Comparison of ENCODE assay signal across 18 cellular contexts in the genomic region with DNA sequence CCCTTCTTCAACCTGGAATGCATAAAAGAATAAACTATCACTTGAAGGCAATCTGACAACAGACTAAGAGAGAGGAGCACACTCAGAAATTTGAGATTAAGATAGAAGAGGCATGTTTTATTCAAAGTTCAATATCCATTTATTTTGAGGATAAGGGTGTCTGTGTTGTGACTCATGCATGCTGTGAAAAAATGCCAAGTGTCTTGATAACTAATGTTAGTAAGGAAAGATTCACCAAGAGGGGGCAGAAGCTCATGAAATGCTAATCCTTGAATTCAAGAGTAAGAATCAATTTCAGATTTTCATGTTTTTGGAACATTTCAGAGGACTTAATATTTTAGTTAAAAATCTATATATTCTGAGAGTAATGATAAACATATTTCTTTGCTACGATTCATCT.
DNase-seq lines count a peak whose midpoint lies in the region; ATAC-seq and TF ChIP-seq lines count a peak whose summit lies in the region.
"Had no signal": no experiment of that assay in that cellular context is flagged by ENCODE, and none has a peak within 500 bp of the region (broad histone marks: within the 10 kb centered on the region; RNA-seq: fewer than 3 reads in every experiment).

No MANE protein-coding gene starts in this region.

- H3K27ac Mint-ChIP-seq in endodermal cell: no peak overlapping the region
- H3K27ac Mint-ChIP-seq: CD8-positive, alpha-beta memory T cell; WTC11 had no signal

- DNase-seq in Daoy (ENCODE audit: low read depth) (peak; percentile 49), RWPE2 (ENCODE audit: low spot score) (no peak), endodermal cell (no peak), osteoblast (ENCODE audit: insufficient read length, low spot score, missing footprints) (no peak), coronary artery (ENCODE audit: low spot score) (no peak), NCI-H524 treated with DMSO at 0.1 percent for 48 hours (lab: John Stamatoyannopoulos, UW) (no peak), aorta (no peak)
- DNase-seq: activated naive CD4-positive, alpha-beta T cell treated with Interleukin-2 at 50 U/mL for 16 hours; CD8-positive, alpha-beta memory T cell; kidney; MM.1S; NCI-H2029; NCI-H526 treated with DMSO at 0.1 percent for 48 hours; occipital lobe; tibial artery had no signal

- intact Hi-C loops in aorta (cut with DNase I): no loop called here

- ATAC-seq in RWPE2 (ENCODE audit: low read depth) (no peak), GM21423 (IDR thresholded peaks at IDR 0.05; ENCODE audit: unreplicated experiment) (no peak), aorta (ENCODE audit: low FRiP score) (no peak)
- ATAC-seq: WTC11 had no signal

- H3K9me3 Mint-ChIP-seq in endodermal cell: peaks cover 19% of the 10 kb centered on the region

- H3K4me3 Mint-ChIP-seq in endodermal cell: no peak overlapping the region
- H3K4me3 Mint-ChIP-seq: CD8-positive, alpha-beta memory T cell; WTC11 had no signal

- H2AFZ ChIP-seq in osteoblast (ENCODE audit: low read length): peak overlapping the region; percentile 17

- H3K79me2 ChIP-seq in osteoblast (ENCODE audit: insufficient read depth, low read length): no peaks in the 10 kb centered on the region

- H3K27me3 Mint-ChIP-seq in endodermal cell (ENCODE audit: insufficient read depth): no peaks in the 10 kb centered on the region
- H3K27me3 Mint-ChIP-seq: CD8-positive, alpha-beta memory T cell had no signal

- H3K4me3 ChIP-seq in RWPE2 (ENCODE audit: severe bottlenecking): no peak overlapping the region
- no peak overlapping the region for H3K4me3 ChIP-seq in endodermal cell (ENCODE audit: low read length)
- H3K4me3 ChIP-seq in osteoblast (ENCODE audit: insufficient read depth, low read length): no peak overlapping the region
- H3K4me3 ChIP-seq in coronary artery: no peak overlapping the region
- H3K4me3 ChIP-seq in aorta (ENCODE audit: low read length in 2 of 2): no peak overlapping the region
- H3K4me3 ChIP-seq: HAP-1, tibial artery had no signal

- no peaks in the 10 kb centered on the region for H3K36me3 Mint-ChIP-seq in endodermal cell (ENCODE audit: low read depth)
- H3K36me3 Mint-ChIP-seq: CD8-positive, alpha-beta memory T cell had no signal

- H3K4me2 ChIP-seq in osteoblast (ENCODE audit: insufficient read depth, low read length): no peak overlapping the region

- 100% methylated on average over 1 of the region's 1 CpG; no CpG with 5 or more reads in 1 of the 2 experiments for WGBS in endodermal cell (ENCODE audit: insufficient coverage in 1 of 2, insufficient read length in 1 of 2), 2 experiments
- 85 to 88% methylated on average over 1 of the region's 1 CpG for WGBS in aorta, 2 donors

- H3K27ac ChIP-seq in RWPE2 (ENCODE audit: poor library complexity, severe bottlenecking): no peak overlapping the region
- no peak overlapping the region for H3K27ac ChIP-seq in endodermal cell (ENCODE audit: low read depth, low read length)
- H3K27ac ChIP-seq in osteoblast (ENCODE audit: low read depth, low read length): no peak overlapping the region
- no peak overlapping the region for H3K27ac ChIP-seq in coronary artery
- H3K27ac ChIP-seq in aorta (ENCODE audit: low read depth in 1 of 2, low read length in 2 of 2): no peak overlapping the region
- H3K27ac ChIP-seq: tibial artery had no signal

- H3K36me3 ChIP-seq in RWPE2 (ENCODE audit: low read depth) (no peaks in the 10 kb centered on the region), endodermal cell (ENCODE audit: control insufficient read depth, insufficient read depth, low read length) (no peaks in the 10 kb centered on the region), osteoblast (ENCODE audit: insufficient read depth, low read length) (no peaks in the 10 kb centered on the region), aorta (ENCODE audit: control insufficient read depth in 1 of 2, insufficient read depth in 2 of 2, low read length in 1 of 2) (no peaks in the 10 kb centered on the region)
- H3K36me3 ChIP-seq: HAP-1, tibial artery had no signal

- TF ChIP-seq CTCF in RWPE2 (IDR thresholded peaks at IDR 0.05; ENCODE audit: poor library complexity, severe bottlenecking): peak; percentile 26
- TF ChIP-seq CTCF in endodermal cell (conservative IDR thresholded peaks at IDR 0.05): peak; percentile 26
- peak; percentile 44 for TF ChIP-seq CTCF in osteoblast (IDR thresholded peaks at IDR 0.05; ENCODE audit: extremely low read depth, low read depth, low read length)
- TF ChIP-seq CTCF in coronary artery (IDR thresholded peaks at IDR 0.05): no peak

- H3K4me1 ChIP-seq in RWPE2 (ENCODE audit: insufficient read depth, poor library complexity, severe bottlenecking): no peaks in the 10 kb centered on the region
- no peaks in the 10 kb centered on the region for H3K4me1 ChIP-seq in endodermal cell (ENCODE audit: control insufficient read depth, insufficient read depth, low read length)
- peaks cover 5% of the 10 kb centered on the region for H3K4me1 ChIP-seq in osteoblast (ENCODE audit: insufficient read depth, low read length)
- no peaks in the 10 kb centered on the region for H3K4me1 ChIP-seq in aorta (ENCODE audit: control insufficient read depth in 1 of 2, insufficient read depth in 2 of 2, low read length in 2 of 2)
- H3K4me1 ChIP-seq: HAP-1, tibial artery had no signal

- H3K9ac ChIP-seq in endodermal cell (ENCODE audit: extremely low read depth, low read length, poor library complexity, severe bottlenecking): no peak overlapping the region

- H3K9me3 ChIP-seq in RWPE2 (ENCODE audit: severe bottlenecking): no peaks in the 10 kb centered on the region
- H3K9me3 ChIP-seq in endodermal cell (ENCODE audit: control insufficient read depth, low read length): no peaks in the 10 kb centered on the region
- H3K9me3 ChIP-seq in osteoblast (ENCODE audit: low read depth, low read length): no peaks in the 10 kb centered on the region
- H3K9me3 ChIP-seq in aorta (ENCODE audit: control insufficient read depth, low read length): no peaks in the 10 kb centered on the region
- H3K9me3 ChIP-seq: HAP-1, tibial artery had no signal

- H4K20me1 ChIP-seq in osteoblast (ENCODE audit: insufficient read depth, low read length): no peaks in the 10 kb centered on the region

- H3K4me1 Mint-ChIP-seq in endodermal cell: no peaks in the 10 kb centered on the region
- H3K4me1 Mint-ChIP-seq: CD8-positive, alpha-beta memory T cell; WTC11 had no signal

- no peaks in the 10 kb centered on the region for H3K27me3 ChIP-seq in RWPE2 (ENCODE audit: insufficient read depth, poor library complexity, severe bottlenecking)
- H3K27me3 ChIP-seq in endodermal cell (ENCODE audit: control insufficient read depth, insufficient read depth, low read length, poor library complexity, severe bottlenecking): no peaks in the 10 kb centered on the region
- H3K27me3 ChIP-seq in osteoblast (ENCODE audit: insufficient read depth, low read length): no peaks in the 10 kb centered on the region
- H3K27me3 ChIP-seq in aorta (ENCODE audit: control insufficient read depth in 1 of 2, insufficient read depth in 2 of 2, low read length in 1 of 2): no peaks in the 10 kb centered on the region
- H3K27me3 ChIP-seq: tibial artery had no signal
